Comparison of ENCODE assay signal across 1 cellular context in the genomic region with DNA sequence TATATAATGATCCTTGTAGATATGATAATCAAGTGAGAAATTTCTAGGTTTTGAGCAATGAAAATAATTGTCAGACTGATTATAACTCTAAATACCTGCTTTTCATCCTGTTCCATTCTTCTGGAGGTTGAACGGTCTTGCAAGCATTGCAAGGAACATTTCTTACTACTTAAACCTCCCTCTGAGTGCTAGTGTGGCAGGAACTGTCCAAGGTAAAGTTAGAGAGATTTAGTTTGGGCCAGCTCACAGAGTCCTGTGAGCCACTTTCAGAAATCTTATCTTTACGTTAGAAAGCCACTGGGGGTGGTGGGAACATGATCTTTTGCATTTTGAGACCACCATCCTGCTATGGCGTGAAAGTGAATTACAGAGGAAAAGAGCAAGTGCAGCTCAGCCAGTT.
TF ChIP-seq lines count a peak whose summit lies in the region.

No MANE protein-coding gene starts in this region.

TF ChIP-seq in SK-N-SH treated with all-trans-retinoic acid at 6 μM for 48 hours, 23 proteins besides CTCF, POLR2A, EP300 and RAD21 (continued from another document):
- TF ChIP-seq, protein P1, sequence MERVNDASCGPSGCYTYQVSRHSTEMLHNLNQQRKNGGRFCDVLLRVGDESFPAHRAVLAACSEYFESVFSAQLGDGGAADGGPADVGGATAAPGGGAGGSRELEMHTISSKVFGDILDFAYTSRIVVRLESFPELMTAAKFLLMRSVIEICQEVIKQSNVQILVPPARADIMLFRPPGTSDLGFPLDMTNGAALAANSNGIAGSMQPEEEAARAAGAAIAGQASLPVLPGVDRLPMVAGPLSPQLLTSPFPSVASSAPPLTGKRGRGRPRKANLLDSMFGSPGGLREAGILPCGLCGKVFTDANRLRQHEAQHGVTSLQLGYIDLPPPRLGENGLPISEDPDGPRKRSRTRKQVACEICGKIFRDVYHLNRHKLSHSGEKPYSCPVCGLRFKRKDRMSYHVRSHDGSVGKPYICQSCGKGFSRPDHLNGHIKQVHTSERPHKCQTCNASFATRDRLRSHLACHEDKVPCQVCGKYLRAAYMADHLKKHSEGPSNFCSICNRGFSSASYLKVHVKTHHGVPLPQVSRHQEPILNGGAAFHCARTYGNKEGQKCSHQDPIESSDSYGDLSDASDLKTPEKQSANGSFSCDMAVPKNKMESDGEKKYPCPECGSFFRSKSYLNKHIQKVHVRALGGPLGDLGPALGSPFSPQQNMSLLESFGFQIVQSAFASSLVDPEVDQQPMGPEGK (CRISPR knock-in tag; IDR thresholded peaks at IDR 0.05; ENCODE audit: borderline replicate concordance) = no peak
- no peak for TF ChIP-seq ZNF8 (CRISPR knock-in tag; IDR thresholded peaks at IDR 0.05)
- no peak for TF ChIP-seq TCF4 (CRISPR knock-in tag; IDR thresholded peaks at IDR 0.05; ENCODE audit: borderline replicate concordance)
- TF ChIP-seq OSR1 (CRISPR knock-in tag; IDR thresholded peaks at IDR 0.05) = no peak
- TF ChIP-seq SNAI2 (CRISPR knock-in tag; IDR thresholded peaks at IDR 0.05) = no peak
